ENCODE assay signal across 25 cellular contexts in genomic region chr1:196680107-196680506, GRCh38. TPM values are rescaled to one million over a fixed set of nuclear protein-coding genes. Genes with fewer than 3 reads are reported as not detected.
A peak's percentile ranks its signal among the peaks of the same experiment; 100 is the strongest.
DNase-seq lines count a peak whose midpoint lies in the region; ATAC-seq and TF ChIP-seq lines count a peak whose summit lies in the region.
"Had no signal": no experiment of that assay in that cellular context is flagged by ENCODE, and none has a peak within 500 bp of the region (broad histone marks: within the 10 kb centered on the region; RNA-seq: fewer than 3 reads in every experiment).

No MANE protein-coding gene starts in this region.

- no peaks in the 10 kb centered on the region for H3K9me3 Mint-ChIP-seq in WTC11
- H3K9me3 Mint-ChIP-seq: activated naive CD8-positive, alpha-beta T cell treated with anti-CD3 and anti-CD28 coated beads for 36 hours; activated T-helper 2 cell treated with anti-CD3 and anti-CD28 coated beads, Interferon-gamma antibody, Interleukin-2, Interleukin-4, amounts not matched to agents 10 μg/mL and 5 μg/mL and 100 μg/mL, durations not matched to agents 14 hours and 24 hours and 36 hours; endodermal cell; nephron; stimulated activated effector memory CD8-positive, alpha-beta T cell treated with anti-CD3 and anti-CD28 coated beads, Interleukin-12 subunit alpha, Interleukin-12 subunit beta, amount 100 ng/mL, for 72 hours had no signal

- POLR2A ChIA-PET in WTC11 (lab: Charles Lee): no interaction called here

- no peak overlapping the region for H3K4me2 ChIP-seq in mammary epithelial cell (ENCODE audit: insufficient read depth, low read depth, low read length)

- intact Hi-C loops in mammary epithelial cell (cut with micrococcal nuclease): no loop called here

- no peak overlapping the region for H3K9ac ChIP-seq in mammary epithelial cell (ENCODE audit: insufficient read depth, low read length)

- 38% methylated on average over 2 of the region's 2 CpGs for WGBS in mammary epithelial cell (ENCODE audit: low coverage, missing lambda C conversion rate)

- H3K36me3 Mint-ChIP-seq in WTC11: no peaks in the 10 kb centered on the region
- H3K36me3 Mint-ChIP-seq: activated naive CD8-positive, alpha-beta T cell treated with anti-CD3 and anti-CD28 coated beads for 36 hours; CD14-positive monocyte; mesothelial cell of epicardium had no signal

- no peaks in the 10 kb centered on the region for H3K27me3 ChIP-seq in mammary epithelial cell (ENCODE audit: insufficient read depth, low read length)
- H3K27me3 ChIP-seq: body of pancreas, colonic mucosa, right lobe of liver, suprapubic skin had no signal

- no peak overlapping the region for H3K27ac Mint-ChIP-seq in WTC11
- H3K27ac Mint-ChIP-seq: activated naive CD8-positive, alpha-beta T cell treated with anti-CD3 and anti-CD28 coated beads for 36 hours; activated T-helper 2 cell treated with anti-CD3 and anti-CD28 coated beads, Interferon-gamma antibody, Interleukin-2, Interleukin-4, amounts not matched to agents 10 μg/mL and 5 μg/mL and 100 μg/mL, durations not matched to agents 14 hours and 24 hours and 36 hours; CD14-positive monocyte; endodermal cell; mesothelial cell of epicardium; nephron; stimulated activated effector memory CD8-positive, alpha-beta T cell treated with anti-CD3 and anti-CD28 coated beads, Interleukin-12 subunit alpha, Interleukin-12 subunit beta, amount 100 ng/mL, for 72 hours had no signal

- no peaks in the 10 kb centered on the region for H4K20me1 ChIP-seq in mammary epithelial cell (ENCODE audit: insufficient read depth, low read length)

- H3K27me3 Mint-ChIP-seq in WTC11 (ENCODE audit: low read depth): no peaks in the 10 kb centered on the region

- no peak overlapping the region for H3K4me3 ChIP-seq in mammary epithelial cell (replicated peaks in 1 of 3; ENCODE audit: insufficient read depth in 1 of 3, low read depth in 2 of 3, low read length in 3 of 3)
- H3K4me3 ChIP-seq: body of pancreas, colonic mucosa, right lobe of liver, suprapubic skin had no signal

- peaks cover 20% of the 10 kb centered on the region for H3K4me1 ChIP-seq in mammary epithelial cell (ENCODE audit: insufficient read depth, low read length)
- H3K4me1 ChIP-seq: body of pancreas, colonic mucosa, right lobe of liver, suprapubic skin had no signal

- dilution Hi-C loops in mammary epithelial cell (cut with HindIII; ENCODE audit: low sequenced_read_pairs): no loop called here

- H3K36me3 ChIP-seq in mammary epithelial cell (ENCODE audit: insufficient read depth, low read length): no peaks in the 10 kb centered on the region
- H3K36me3 ChIP-seq: colonic mucosa, suprapubic skin had no signal

- no TSS peak for BruUV-seq in mammary epithelial cell (replicated peaks; lab: Mats Ljungman, UMichigan)

- no peak overlapping the region for H2AFZ ChIP-seq in mammary epithelial cell (ENCODE audit: low read depth, low read length)

- in situ Hi-C loops in Caki2 (cut with HindIII; ENCODE audit: low pct_unique_long_range_greater_than_20kb, low sequenced_read_pairs) (no loop called here), mammary epithelial cell (cut with MboI; ENCODE audit: low sequenced_read_pairs in 2 of 2) (no loop called here)

- CTCF ChIA-PET in mammary epithelial cell (lab: Charles Lee; ENCODE audit: low non-redundant PET): no interaction called here
- CTCF ChIA-PET in WTC11 (lab: Charles Lee): no interaction called here

- H3K9me3 ChIP-seq in mammary epithelial cell (replicated peaks; ENCODE audit: insufficient read depth, low read length): no peaks in the 10 kb centered on the region
- H3K9me3 ChIP-seq: body of pancreas, colonic mucosa, right lobe of liver, suprapubic skin had no signal

- H3K4me1 Mint-ChIP-seq in WTC11: no peaks in the 10 kb centered on the region
- H3K4me1 Mint-ChIP-seq: endodermal cell; nephron; stimulated activated effector memory CD8-positive, alpha-beta T cell treated with anti-CD3 and anti-CD28 coated beads, Interleukin-12 subunit alpha, Interleukin-12 subunit beta, amount 100 ng/mL, for 72 hours had no signal

- H3K4me3 Mint-ChIP-seq in WTC11: no peak overlapping the region
- H3K4me3 Mint-ChIP-seq: activated naive CD8-positive, alpha-beta T cell treated with anti-CD3 and anti-CD28 coated beads for 36 hours; CD14-positive monocyte; endodermal cell; mesothelial cell of epicardium; nephron; stimulated activated effector memory CD8-positive, alpha-beta T cell treated with anti-CD3 and anti-CD28 coated beads, Interleukin-12 subunit alpha, Interleukin-12 subunit beta, amount 100 ng/mL, for 72 hours had no signal

- no peaks in the 10 kb centered on the region for H3K79me2 ChIP-seq in mammary epithelial cell (ENCODE audit: insufficient read depth, low read length)

- no peak for TF ChIP-seq CTCF in mammary epithelial cell (conservative IDR thresholded peaks at IDR 0.05 in 1 of 2, IDR thresholded peaks at IDR 0.05 in 1 of 2; ENCODE audit: extremely low read depth in 1 of 2, insufficient read depth in 1 of 2, low read depth in 1 of 2, low read length in 2 of 2)
- TF ChIP-seq CTCF in WTC11 (IDR thresholded peaks at IDR 0.05): no peak

- DNase-seq in Caki2 (ENCODE audit: low read depth) (peak; percentile 18), LHCN-M2 (ENCODE audit: low read depth) (peak; percentile 77), mammary epithelial cell (peak; percentile 57), glomerular visceral epithelial cell (ENCODE audit: extremely low spot score) (peak; percentile 36), C1 segment of cervical spinal cord (lab: John Stamatoyannopoulos, UW) (no peak), WTC11 (ENCODE audit: low spot score) (no peak)
- DNase-seq: activated CD4-positive, alpha-beta T cell treated with anti-CD3 and anti-CD28 coated beads for 48 hours; activated naive CD8-positive, alpha-beta T cell treated with anti-CD3 and anti-CD28 coated beads for 36 hours; body of pancreas; colonic mucosa; DMS 273 treated with DMSO at 0.1 percent for 48 hours; endodermal cell; left cardiac atrium; NCI-H1417; NCI-H526; right lobe of liver; SW 1271 had no signal

- H3K27ac ChIP-seq in mammary epithelial cell (ENCODE audit: insufficient read depth, low read depth, low read length): no peak overlapping the region
- H3K27ac ChIP-seq: body of pancreas, colonic mucosa, right lobe of liver, suprapubic skin had no signal

- ATAC-seq in WTC11 (no peak), GM18861 (IDR thresholded peaks at IDR 0.05; ENCODE audit: unreplicated experiment) (no peak)
- ATAC-seq in activated CD4-positive, CD25-positive, alpha-beta regulatory T cell treated with anti-CD3 and anti-CD28 coated beads, Interleukin-2, amount 50 U/mL, for 24 hours: no peak
- ATAC-seq: body of pancreas; left cardiac atrium; stimulated activated effector memory CD8-positive, alpha-beta T cell treated with anti-CD3 and anti-CD28 coated beads, Interleukin-12 subunit alpha, Interleukin-12 subunit beta, amount 100 ng/mL, for 72 hours had no signal

TF ChIP-seq in WTC11, 78 proteins besides CTCF, POLR2A, EP300 and RAD21 (continues in another document):
- TF ChIP-seq ZNF532 (CRISPR knock-in tag; IDR thresholded peaks at IDR 0.05; ENCODE audit: borderline replicate concordance): no peak
- TF ChIP-seq RELA (CRISPR knock-in tag; IDR thresholded peaks at IDR 0.05; ENCODE audit: borderline replicate concordance): no peak
- TF ChIP-seq PRRX2 (CRISPR knock-in tag; IDR thresholded peaks at IDR 0.05): no peak
- TF ChIP-seq ATF1 (CRISPR knock-in tag; IDR thresholded peaks at IDR 0.05): no peak
- TF ChIP-seq NR1H2 (CRISPR knock-in tag; IDR thresholded peaks at IDR 0.05): no peak
- no peak for TF ChIP-seq CDX4 (CRISPR knock-in tag; IDR thresholded peaks at IDR 0.05; ENCODE audit: borderline replicate concordance)
- TF ChIP-seq HMGA2 (CRISPR knock-in tag; IDR thresholded peaks at IDR 0.05): no peak
- TF ChIP-seq ZNF396 (CRISPR knock-in tag; IDR thresholded peaks at IDR 0.05; ENCODE audit: borderline replicate concordance): no peak

RNA-seq across cellular contexts. Expression of gene CFH, which starts 28.3 kb away (rescaled TPM):
- 2.8 and 5.7 TPM in 2 replicates for total RNA-seq in Caki2 (2014; rRNA removed; shearing (Covaris generic); ENCODE audit: low replicate concordance)
- total RNA-seq in LHCN-M2 (2014; rRNA removed) (133 and 165 TPM in 2 replicates), mammary epithelial cell (1 to 10 TPM; 2.0 to 4.0 TPM), WTC11 (2021) (0.17 to 0.44 TPM (median 0.34 TPM) in 3 replicates)
- 30.9 TPM for polyA plus RNA-seq in LHCN-M2 (2012)
- polyA plus RNA-seq in mammary epithelial cell: 1.3 TPM
- polyA minus RNA-seq in mammary epithelial cell: not detected
- total RNA-seq: endodermal cell had no signal

Comparison
In these comparisons a context has a peak if more than half of its experiments do, and no peak if none do; other contexts are left out.
1. DNase-seq: peak in Caki2 (single experiment), LHCN-M2 (single experiment), mammary epithelial cell (single experiment) and glomerular visceral epithelial cell (single experiment); none in C1 segment of cervical spinal cord (0 of 14) and WTC11 (single experiment).
2. RNA of gene CFH, which starts 28.3 kb away (total RNA-seq): 133 to 165 TPM in LHCN-M2; 2.0 to 4.0 TPM in mammary epithelial cell, 2.8 to 5.7 TPM in Caki2 and 0.17 to 0.44 TPM in WTC11; every median in the first group is over 10 times any median in the second.